ENCODE assay signal across 13 cellular contexts in genomic region chr2:172976816-172977215, GRCh38.
"Had no signal": no experiment of that assay in that cellular context is flagged by ENCODE, and none has a peak within 500 bp of the region (broad histone marks: within the 10 kb centered on the region; RNA-seq: fewer than 3 reads in every experiment).

No MANE protein-coding gene starts in this region.

- H3K27me3 Mint-ChIP-seq: dendritic cell treated with granulocyte-macrophage colony-stimulating factor and Interleukin-4, amounts not matched to agents 40 ng/mL and 50 ng/mL, for 4 days had no signal

- ATAC-seq: effector memory CD8-positive, alpha-beta T cell; naive thymus-derived CD4-positive, alpha-beta T cell had no signal

- H3K36me3 Mint-ChIP-seq: naive thymus-derived CD4-positive, alpha-beta T cell had no signal

- H3K27ac Mint-ChIP-seq: dendritic cell treated with granulocyte-macrophage colony-stimulating factor and Interleukin-4, amounts not matched to agents 40 ng/mL and 50 ng/mL, for 4 days; effector memory CD8-positive, alpha-beta T cell had no signal

- DNase-seq: effector memory CD8-positive, alpha-beta T cell; heart right ventricle; kidney glomerular epithelial cell; right cardiac atrium; stimulated activated CD4-positive, alpha-beta T cell treated with anti-CD3 and anti-CD28 coated beads, Interleukin-2, amount 100 ng/mL, for 48 hours; stimulated activated naive CD4-positive, alpha-beta T cell treated with Interleukin-2 at 50 U/mL for 16 hours; tibial artery had no signal

- H3K9me3 Mint-ChIP-seq: dendritic cell treated with granulocyte-macrophage colony-stimulating factor and Interleukin-4, amounts not matched to agents 40 ng/mL and 50 ng/mL, for 4 days; effector memory CD8-positive, alpha-beta T cell; naive thymus-derived CD4-positive, alpha-beta T cell had no signal

- H3K9me3 ChIP-seq: esophagus muscularis mucosa, gastrocnemius medialis, heart right ventricle, ovary, suprapubic skin, tibial artery had no signal

- H3K4me3 Mint-ChIP-seq: effector memory CD8-positive, alpha-beta T cell; naive thymus-derived CD4-positive, alpha-beta T cell had no signal
